Comparison of ENCODE assay signal across 1 cellular context in genomic region chr2:150750726-150751125, GRCh38.
TF ChIP-seq lines count a peak whose summit lies in the region.

No MANE protein-coding gene starts in this region.

TF ChIP-seq in H1, 55 proteins besides CTCF, POLR2A, EP300 and RAD21 (continued from another document):
- TF ChIP-seq, protein P1, sequence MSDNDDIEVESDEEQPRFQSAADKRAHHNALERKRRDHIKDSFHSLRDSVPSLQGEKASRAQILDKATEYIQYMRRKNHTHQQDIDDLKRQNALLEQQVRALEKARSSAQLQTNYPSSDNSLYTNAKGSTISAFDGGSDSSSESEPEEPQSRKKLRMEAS (IDR thresholded peaks at IDR 0.05), result no peak
- no peak for TF ChIP-seq ASH2L (IDR thresholded peaks at IDR 0.05; ENCODE audit: low read length)
- TF ChIP-seq EGR1 (IDR thresholded peaks at IDR 0.05; ENCODE audit: borderline replicate concordance, low read depth, low read length), result no peak
- TF ChIP-seq TAF1 (IDR thresholded peaks at IDR 0.05; ENCODE audit: low read depth, low read length), result no peak
- no peak for TF ChIP-seq CHD2 (IDR thresholded peaks at IDR 0.05; ENCODE audit: low read length)
- no peak for TF ChIP-seq SIRT6 (IDR thresholded peaks at IDR 0.05; ENCODE audit: low read length)
- no peak for TF ChIP-seq SUZ12 (IDR thresholded peaks at IDR 0.05; ENCODE audit: low read length)
- TF ChIP-seq NANOG (IDR thresholded peaks at IDR 0.05; ENCODE audit: insufficient read depth, low read depth, low read length, poor library complexity, severe bottlenecking), result no peak
- TF ChIP-seq SAP30 (IDR thresholded peaks at IDR 0.05; ENCODE audit: insufficient read depth, insufficient replicate concordance, low read length), result no peak
- TF ChIP-seq ZNF274 (IDR thresholded peaks at IDR 0.05; ENCODE audit: borderline replicate concordance, extremely low read depth, low read length), result no peak
